In the genomic region with DNA sequence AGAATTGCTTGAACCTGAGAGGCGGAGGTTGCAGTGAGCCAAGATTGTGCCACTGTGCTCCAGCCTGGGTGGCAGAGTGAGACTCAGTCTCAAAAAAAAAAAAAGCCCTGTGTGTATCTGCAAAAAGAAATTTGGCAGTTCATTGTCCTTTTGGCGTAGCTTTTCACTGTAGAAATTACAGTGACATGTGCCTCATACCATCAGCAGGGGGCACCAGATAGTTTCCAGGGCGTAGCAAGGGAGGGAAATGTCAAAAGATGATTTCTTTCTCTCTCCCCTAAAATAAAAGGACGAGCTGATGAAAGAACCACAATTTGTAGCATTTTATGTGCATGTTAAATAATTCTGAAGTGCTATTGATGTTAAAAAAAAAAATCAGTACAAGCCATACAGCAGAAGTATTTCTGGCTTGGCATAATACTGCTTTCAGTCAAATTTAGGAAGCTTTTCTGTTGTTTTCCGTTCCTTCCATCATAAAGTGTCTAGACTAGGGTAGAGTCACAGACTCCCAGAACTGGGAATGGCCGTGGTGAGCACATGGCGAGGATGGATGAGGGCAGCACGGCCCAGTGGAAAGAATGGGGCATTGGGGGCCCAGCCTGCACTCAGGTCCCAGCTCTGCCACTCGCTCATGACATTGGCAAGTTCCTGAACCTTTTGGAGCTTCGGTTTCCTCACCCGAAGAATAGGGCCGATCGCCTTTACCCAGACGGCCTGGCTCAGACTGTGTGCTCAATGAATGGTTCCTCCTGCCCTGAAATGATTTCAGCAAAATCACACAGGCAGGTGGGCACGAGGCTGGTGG, we compare ENCODE assay signal across 8 cellular contexts. TPM values are rescaled to one million over a fixed set of nuclear protein-coding genes. Genes with fewer than 3 reads are reported as not detected.
DNase-seq lines count a peak whose midpoint lies in the region; ATAC-seq and TF ChIP-seq lines count a peak whose summit lies in the region.

No MANE protein-coding gene starts in this region.

- DNase-seq in SIG-M5 treated with dmso at 0.1 percent for 504 hours (lab: John Stamatoyannopoulos, UW; ENCODE audit: unreplicated experiment): peak; percentile 72
- DNase-seq in SIG-M5 (lab: John Stamatoyannopoulos, UW): no peak
- DNase-seq in NCI-H128 (lab: John Stamatoyannopoulos, UW; ENCODE audit: unreplicated experiment): peak; percentile 25
- DNase-seq in cerebellar cortex (ENCODE audit: low spot score): peak; percentile 86
- DNase-seq in lung microvascular endothelial cell (ENCODE audit: low read depth in 2 of 2): peak; percentile 64 to 79
- DNase-seq in superior temporal gyrus (ENCODE audit: extremely low spot score): peak; percentile 87

- ATAC-seq in HG03039 (IDR thresholded peaks at IDR 0.05; ENCODE audit: unreplicated experiment): no peak

- peak; percentile 94 for TF ChIP-seq CTCF in VCaP (conservative IDR thresholded peaks at IDR 0.05)

- H3K27ac ChIP-seq in VCaP: peak overlapping the region; percentile 34

RNA-seq across cellular contexts. Expression of a gene that starts 33.3 kb away (rescaled TPM):
- 10.7 and 17.2 TPM in 2 replicates for total RNA-seq in lung microvascular endothelial cell

RNA-seq across cellular contexts. Expression of a gene that starts 59.8 kb away (rescaled TPM):
- total RNA-seq in lung microvascular endothelial cell: 8.9 and 22.2 TPM in 2 replicates
